19 cellular contexts compared by ENCODE assay signal in genomic region chr12:53991077-53991460, GRCh38. TPM values are rescaled to one million over a fixed set of nuclear protein-coding genes. Genes with fewer than 3 reads are reported as not detected.
DNase-seq lines count a peak whose midpoint lies in the region; FAIRE-seq and TF ChIP-seq lines count a peak whose summit lies in the region.
"Had no signal": no experiment of that assay in that cellular context is flagged by ENCODE, and none has a peak within 500 bp of the region (broad histone marks: within the 10 kb centered on the region; RNA-seq: fewer than 3 reads in every experiment).

No MANE protein-coding gene starts in this region.

- peak; percentile 51 for DNase-seq in AG08396 (ENCODE audit: low spot score)
- peak; percentile 69 for DNase-seq in LHCN-M2 (ENCODE audit: low read depth)
- DNase-seq in bronchial epithelial cell (ENCODE audit: low read depth): no peak
- DNase-seq in osteoblast (ENCODE audit: insufficient read length, low spot score, missing footprints): peak; percentile 96
- no peak for DNase-seq in NCI-H187 treated with DMSO at 0.1 percent for 48 hours (lab: John Stamatoyannopoulos, UW)
- DNase-seq in KBM-7: no peak
- no peak for DNase-seq in head of caudate nucleus
- DNase-seq in uterus: no peak
- DNase-seq: activated CD8-positive, alpha-beta memory T cell treated with anti-CD3 and anti-CD28 coated beads, Interleukin-2, amount 50 U/mL, for 4 hours; activated naive CD8-positive, alpha-beta T cell treated with anti-CD3 and anti-CD28 coated beads for 36 hours; BE2C; lower lobe of right lung; NCI-H2029; occipital lobe; upper lobe of left lung had no signal

- H3K4me3 ChIP-seq in bronchial epithelial cell (ENCODE audit: low read depth, low read length) (no peak overlapping the region), osteoblast (ENCODE audit: insufficient read depth, low read length) (peak overlapping the region; percentile 57), uterus (no peak overlapping the region)
- H3K4me3 ChIP-seq: K562, lower lobe of right lung, SK-N-MC, upper lobe of left lung had no signal

- TF ChIP-seq CTCF in bronchial epithelial cell (IDR thresholded peaks at IDR 0.05; ENCODE audit: insufficient read depth, low read length, severe bottlenecking) (no peak), osteoblast (IDR thresholded peaks at IDR 0.05; ENCODE audit: extremely low read depth, low read depth, low read length) (no peak), uterus (IDR thresholded peaks at IDR 0.05) (no peak)

- H3K4me1 ChIP-seq in osteoblast (ENCODE audit: insufficient read depth, low read length) (peaks cover 52% of the 10 kb centered on the region), uterus (peaks cover 0 to 23% of the 10 kb centered on the region in 2 donors)

- H3K4me2 ChIP-seq in osteoblast (ENCODE audit: insufficient read depth, low read length): peak overlapping the region; percentile 99

- peak overlapping the region; percentile 8 for H2AFZ ChIP-seq in osteoblast (ENCODE audit: low read length)

- H3K9me3 ChIP-seq in osteoblast (ENCODE audit: low read depth, low read length): no peaks in the 10 kb centered on the region
- H3K9me3 ChIP-seq in uterus: no peaks in the 10 kb centered on the region
- H3K9me3 ChIP-seq: BE2C, lower lobe of right lung, upper lobe of left lung had no signal

- H3K36me3 ChIP-seq in bronchial epithelial cell (ENCODE audit: control insufficient read depth, insufficient read depth, low read length) (no peaks in the 10 kb centered on the region), osteoblast (ENCODE audit: insufficient read depth, low read length) (no peaks in the 10 kb centered on the region), uterus (no peaks in the 10 kb centered on the region)
- H3K36me3 ChIP-seq: BE2C, lower lobe of right lung, upper lobe of left lung had no signal

- peak overlapping the region; percentile 67 for H3K27ac ChIP-seq in osteoblast (ENCODE audit: low read depth, low read length)
- no peak overlapping the region for H3K27ac ChIP-seq in uterus
- H3K27ac ChIP-seq: epithelial cell of prostate, lower lobe of right lung, SK-N-MC, upper lobe of left lung had no signal

- TF ChIP-seq POLR2A in uterus (IDR thresholded peaks at IDR 0.05): no peak

- FAIRE-seq in bronchial epithelial cell (lab: Jason Lieb, UNC): peak; percentile 13
- FAIRE-seq: colon, K562 had no signal

- peaks cover 100% of the 10 kb centered on the region for H3K79me2 ChIP-seq in osteoblast (ENCODE audit: insufficient read depth, low read length)

- intact Hi-C loops in head of caudate nucleus (cut with DNase I): no loop called here
- intact Hi-C loops in uterus (cut with DNase I; ENCODE audit: low total_unique reads): no loop called here

- in situ Hi-C loops in KBM-7 (cut with MboI; ENCODE audit: low pct_unique_long_range_greater_than_20kb, low sequenced_read_pairs): no loop called here

- H3K27me3 ChIP-seq in bronchial epithelial cell (ENCODE audit: control insufficient read depth, insufficient read depth, low read length) (peaks cover 86% of the 10 kb centered on the region), osteoblast (ENCODE audit: insufficient read depth, low read length) (no peaks in the 10 kb centered on the region), uterus (peaks cover 22 to 96% of the 10 kb centered on the region in 2 donors)

- H4K20me1 ChIP-seq in osteoblast (ENCODE audit: insufficient read depth, low read length): peaks cover 27% of the 10 kb centered on the region

RNA-seq across cellular contexts. Expression of gene HOXC10, which starts 6.1 kb away (rescaled TPM):
- total RNA-seq in LHCN-M2 (2014; rRNA removed) (6.9 and 7.5 TPM in 2 replicates), bronchial epithelial cell (not detected in 2 replicates), osteoblast (9.7 and 11.2 TPM in 2 replicates), uterus (10 to 100 TPM in 1 of 4 donors, 1 to 10 TPM in 2, not detected in 1; 1.3 to 12.4 (median 3.2) TPM)
- polyA plus RNA-seq in LHCN-M2 (2012): 15.9 TPM
- total RNA-seq: activated naive CD8-positive, alpha-beta T cell treated with anti-CD3 and anti-CD28 coated beads for 36 hours; lower lobe of right lung; occipital lobe; upper lobe of left lung had no signal

RNA-seq across cellular contexts. Expression of gene HOXC9, which starts 8.9 kb away (rescaled TPM):
- total RNA-seq in LHCN-M2 (2014; rRNA removed) (7.8 and 8.8 TPM in 2 replicates), bronchial epithelial cell (not detected in 2 replicates), osteoblast (8.3 and 11.6 TPM in 2 replicates), uterus (1 to 10 TPM in 3 of 4 donors, not detected in 1; 1.5 to 7.8 (median 1.7) TPM)
- 12.1 TPM for polyA plus RNA-seq in LHCN-M2 (2012)
- total RNA-seq: activated naive CD8-positive, alpha-beta T cell treated with anti-CD3 and anti-CD28 coated beads for 36 hours; lower lobe of right lung; occipital lobe had no signal

RNA-seq across cellular contexts. Expression of gene HOTAIR, which starts 16.3 kb away (rescaled TPM):
- total RNA-seq in LHCN-M2 (2014; rRNA removed) (3.3 and 7.0 TPM in 2 replicates), bronchial epithelial cell (not detected in 2 replicates), osteoblast (0.72 and 1.2 TPM in 2 replicates), uterus (1 to 10 TPM in 3 of 4 donors, not detected in 1; 1.2 to 4.1 (median 2.1) TPM)
- 2.3 TPM for polyA plus RNA-seq in LHCN-M2 (2012)
- total RNA-seq: activated naive CD8-positive, alpha-beta T cell treated with anti-CD3 and anti-CD28 coated beads for 36 hours; K562; lower lobe of right lung; occipital lobe; upper lobe of left lung had no signal

RNA-seq across cellular contexts. Expression of gene HOXC8, which starts 17.7 kb away (rescaled TPM):
- 8.7 and 10.0 TPM in 2 replicates for total RNA-seq in LHCN-M2 (2014; rRNA removed)
- 29.8 TPM for polyA plus RNA-seq in LHCN-M2 (2012)
- total RNA-seq in bronchial epithelial cell: not detected in 2 replicates
- 3.2 and 5.1 TPM in 2 replicates for total RNA-seq in osteoblast
- total RNA-seq in uterus: 1 to 10 TPM in 1 of 4 donors, under 1 TPM in 2, not detected in 1; 0.29 to 7.2 (median 0.35) TPM
- total RNA-seq: activated naive CD8-positive, alpha-beta T cell treated with anti-CD3 and anti-CD28 coated beads for 36 hours; lower lobe of right lung; occipital lobe; upper lobe of left lung had no signal

RNA-seq across cellular contexts. Expression of gene HOXC11, which starts 18.1 kb away (rescaled TPM):
- 3.2 and 3.4 TPM in 2 replicates for total RNA-seq in LHCN-M2 (2014; rRNA removed)
- polyA plus RNA-seq in LHCN-M2 (2012): 3.5 TPM
- not detected in 2 replicates for total RNA-seq in bronchial epithelial cell
- 1.1 and 1.5 TPM in 2 replicates for total RNA-seq in osteoblast
- total RNA-seq in uterus: 1 to 10 TPM in 1 of 4 donors, under 1 TPM in 1, not detected in 2; 0.69 to 3.3 TPM
- total RNA-seq: activated naive CD8-positive, alpha-beta T cell treated with anti-CD3 and anti-CD28 coated beads for 36 hours; K562; lower lobe of right lung; occipital lobe; upper lobe of left lung had no signal
- polyA plus RNA-seq: K562 had no signal

Comparison
In these comparisons a context has a peak if more than half of its experiments do, and no peak if none do; other contexts are left out.
1. DNase-seq: peak in AG08396 (single experiment), LHCN-M2 (single experiment) and osteoblast (single experiment); none in bronchial epithelial cell (single experiment), NCI-H187 treated with DMSO at 0.1 percent for 48 hours (single experiment), KBM-7 (single experiment), head of caudate nucleus (0 of 42) and uterus (0 of 2).